In the genomic region with DNA sequence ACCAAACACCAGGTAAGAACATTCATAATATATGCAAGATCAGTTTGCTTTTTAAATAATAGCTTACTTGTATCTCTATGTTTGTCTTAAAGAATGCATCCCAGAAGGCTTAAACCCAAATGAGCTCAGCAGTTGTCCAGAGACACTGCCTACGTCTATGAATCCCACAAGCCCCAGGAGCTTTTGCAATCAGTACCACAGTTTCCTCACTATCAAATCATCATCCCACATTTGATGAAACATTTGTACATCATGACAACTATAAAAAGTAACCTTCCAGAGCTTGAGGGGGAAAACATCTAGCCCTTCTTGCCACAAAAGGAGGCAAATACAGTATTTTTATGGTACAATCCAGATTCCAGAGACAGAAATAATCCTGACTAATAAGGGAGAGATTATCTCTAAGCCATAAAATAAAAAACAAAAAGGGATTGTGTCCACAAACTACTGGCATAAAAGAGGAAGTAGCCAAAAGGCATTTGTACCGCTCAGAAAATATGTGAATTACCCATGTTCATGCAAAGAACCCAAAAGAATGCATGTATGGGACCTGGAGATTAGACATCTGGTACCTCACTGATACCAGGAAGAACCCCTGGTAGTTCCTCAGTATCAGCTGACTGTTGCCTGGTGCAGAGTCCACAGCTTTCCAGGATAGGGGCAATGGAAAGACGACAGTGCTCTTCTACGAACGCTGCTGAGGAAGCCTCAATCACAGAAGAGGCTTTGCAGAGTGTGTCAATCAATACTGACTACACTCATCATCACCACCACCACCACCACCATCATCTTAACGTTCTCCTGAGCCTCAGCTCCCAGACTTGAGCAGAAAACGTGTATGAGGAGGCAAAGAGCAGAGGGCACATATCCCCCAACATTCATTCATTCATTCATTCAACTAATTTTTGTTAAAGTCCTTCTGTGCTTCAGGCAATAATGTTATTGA, we compare ENCODE assay signal across 12 cellular contexts.
DNase-seq lines count a peak whose midpoint lies in the region; ATAC-seq and TF ChIP-seq lines count a peak whose summit lies in the region.
"Had no signal": no experiment of that assay in that cellular context is flagged by ENCODE, and none has a peak within 500 bp of the region (broad histone marks: within the 10 kb centered on the region; RNA-seq: fewer than 3 reads in every experiment).

No MANE protein-coding gene starts in this region.

- H3K27ac Mint-ChIP-seq in naive thymus-derived CD4-positive, alpha-beta T cell = peak overlapping the region in 1 of 9 donors; percentile 30
- H3K27ac Mint-ChIP-seq in CD4-positive, alpha-beta memory T cell = no peak overlapping the region
- no peak overlapping the region for H3K27ac Mint-ChIP-seq in H9
- H3K27ac Mint-ChIP-seq: T-helper 1 cell treated with Interleukin-12 subunit alpha and Interleukin-12 subunit beta and Interleukin-4 antibody, amounts not matched to agents 30 μg/mL and 1 μg/mL, for 36 hours had no signal

- H3K79me1 ChIP-seq in H9 (ENCODE audit: insufficient read depth, low read depth, low read length, poor library complexity, severe bottlenecking) = no peaks in the 10 kb centered on the region

- peaks cover 0 to 3% (median 0%) of the 10 kb centered on the region in 11 donors for H3K9me3 Mint-ChIP-seq in naive thymus-derived CD4-positive, alpha-beta T cell
- H3K9me3 Mint-ChIP-seq in CD4-positive, alpha-beta memory T cell = no peaks in the 10 kb centered on the region
- H3K9me3 Mint-ChIP-seq in H9 = peaks cover 2 to 6% of the 10 kb centered on the region in 2 experiments; a peak in 2 of 5 replicates
- H3K9me3 Mint-ChIP-seq: T-helper 1 cell treated with Interleukin-12 subunit alpha and Interleukin-12 subunit beta and Interleukin-4 antibody, amounts not matched to agents 30 μg/mL and 1 μg/mL, for 36 hours had no signal

- no peak for TF ChIP-seq CTCF in NB4 (IDR thresholded peaks at IDR 0.05; ENCODE audit: low read depth, low read length)
- TF ChIP-seq CTCF in colonic mucosa (IDR thresholded peaks at IDR 0.05) = no peak
- TF ChIP-seq CTCF in H9 (conservative IDR thresholded peaks at IDR 0.05) = no peak

- no peak overlapping the region for H4K91ac ChIP-seq in H9 (ENCODE audit: insufficient read length, low read depth, low read length)

- CTCF ChIA-PET in naive thymus-derived CD4-positive, alpha-beta T cell (lab: Charles Lee) = interaction anchor here (0.7 kb wide), 1 partner anchor 90 kb away, joined by 3 read pairs; no protein-coding TSS in a partner anchor
- CTCF ChIA-PET in CD4-positive, alpha-beta memory T cell (lab: Charles Lee; ENCODE audit: partially characterized antibody) = no interaction called here

- H3T11ph ChIP-seq in H9 (ENCODE audit: low read length) = no peak overlapping the region

- peaks cover 0 to 59% (median 0%) of the 10 kb centered on the region in 7 donors for H3K4me1 Mint-ChIP-seq in naive thymus-derived CD4-positive, alpha-beta T cell
- no peaks in the 10 kb centered on the region for H3K4me1 Mint-ChIP-seq in CD4-positive, alpha-beta memory T cell
- peaks cover 28 to 29% of the 10 kb centered on the region in 2 experiments for H3K4me1 Mint-ChIP-seq in H9

- H3K27me3 ChIP-seq in colonic mucosa (no peaks in the 10 kb centered on the region), H9 (ENCODE audit: insufficient read depth, low read length) (no peaks in the 10 kb centered on the region)
- no peaks in the 10 kb centered on the region for H3K27me3 ChIP-seq in naive thymus-derived CD4-positive, alpha-beta T cell (ENCODE audit: control insufficient read depth in 2 of 2, insufficient read depth in 2 of 2, low read length in 2 of 2)
- no peaks in the 10 kb centered on the region for H3K27me3 ChIP-seq in CD4-positive, alpha-beta memory T cell (ENCODE audit: insufficient read depth, low read length)
- H3K27me3 ChIP-seq: right lobe of liver had no signal

- H3K4me1 ChIP-seq in colonic mucosa = no peaks in the 10 kb centered on the region
- no peaks in the 10 kb centered on the region for H3K4me1 ChIP-seq in naive thymus-derived CD4-positive, alpha-beta T cell (ENCODE audit: control insufficient read depth in 2 of 2, insufficient read depth in 2 of 2, low read length in 2 of 2)
- no peaks in the 10 kb centered on the region for H3K4me1 ChIP-seq in CD4-positive, alpha-beta memory T cell (ENCODE audit: insufficient read depth, low read length)
- no peaks in the 10 kb centered on the region for H3K4me1 ChIP-seq in H9 (ENCODE audit: insufficient read depth, low read length)
- H3K4me1 ChIP-seq: right lobe of liver had no signal

- no peak overlapping the region for H3K18ac ChIP-seq in H9 (ENCODE audit: insufficient read length, low read depth, low read length)

- H3K27ac ChIP-seq in colonic mucosa (peak overlapping the region; percentile 10), H9 (ENCODE audit: insufficient read length, low read depth, low read length) (no peak overlapping the region)
- H3K27ac ChIP-seq in naive thymus-derived CD4-positive, alpha-beta T cell (ENCODE audit: low read depth, low read length) = no peak overlapping the region
- no peak overlapping the region for H3K27ac ChIP-seq in CD4-positive, alpha-beta memory T cell (ENCODE audit: low read depth, low read length)
- H3K27ac ChIP-seq: C4-2B had no signal

- H3K4me2 ChIP-seq in H9 (ENCODE audit: insufficient read depth, insufficient read length, low read length) = no peak overlapping the region

- H3K79me2 ChIP-seq in H9 (ENCODE audit: insufficient read depth, low read length) = no peaks in the 10 kb centered on the region

- H3K4me3 Mint-ChIP-seq in naive thymus-derived CD4-positive, alpha-beta T cell = no peak overlapping the region
- no peak overlapping the region for H3K4me3 Mint-ChIP-seq in CD4-positive, alpha-beta memory T cell
- no peak overlapping the region for H3K4me3 Mint-ChIP-seq in H9
- H3K4me3 Mint-ChIP-seq: T-helper 1 cell treated with Interleukin-12 subunit alpha and Interleukin-12 subunit beta and Interleukin-4 antibody, amounts not matched to agents 30 μg/mL and 1 μg/mL, for 36 hours had no signal

- no peaks in the 10 kb centered on the region for H3K23me2 ChIP-seq in H9 (ENCODE audit: insufficient read length, low read depth, low read length, poor library complexity, severe bottlenecking)

- H2AFZ ChIP-seq in H9 (ENCODE audit: low read length) = no peak overlapping the region

- no peaks in the 10 kb centered on the region for H3K9me3 ChIP-seq in colonic mucosa
- no peaks in the 10 kb centered on the region for H3K9me3 ChIP-seq in naive thymus-derived CD4-positive, alpha-beta T cell (ENCODE audit: control insufficient read depth in 2 of 3, low read length in 3 of 3)
- no peaks in the 10 kb centered on the region for H3K9me3 ChIP-seq in CD4-positive, alpha-beta memory T cell (ENCODE audit: control insufficient read depth in 1 of 2, low read length in 2 of 2)
- no peaks in the 10 kb centered on the region for H3K9me3 ChIP-seq in H9 (ENCODE audit: control insufficient read depth, low read depth, low read length)
- H3K9me3 ChIP-seq: right lobe of liver had no signal

- H3K9ac ChIP-seq in colonic mucosa (ENCODE audit: low read depth in 2 of 2, low read length in 2 of 2) (no peak overlapping the region), H9 (ENCODE audit: extremely low read depth, insufficient read length, low read length) (no peak overlapping the region)

- H2BK20ac ChIP-seq in H9 (ENCODE audit: low read depth, low read length, poor library complexity, severe bottlenecking) = no peak overlapping the region

- no peaks in the 10 kb centered on the region for H4K20me1 ChIP-seq in H9 (ENCODE audit: control insufficient read depth, insufficient read depth, insufficient read length)

- H3K56ac ChIP-seq in H9 (ENCODE audit: insufficient read length, low read depth, low read length) = no peak overlapping the region

- no CpG with 5 or more reads among the region's 7 CpGs for WGBS in H9 (ENCODE audit: extremely low coverage, insufficient read length, low lambda C conversion rate)

- peaks cover 0 to 47% (median 15%) of the 10 kb centered on the region in 5 donors for H3K27me3 Mint-ChIP-seq in naive thymus-derived CD4-positive, alpha-beta T cell
- H3K27me3 Mint-ChIP-seq in CD4-positive, alpha-beta memory T cell = peaks cover 3 to 6% of the 10 kb centered on the region in 2 donors
- no peaks in the 10 kb centered on the region for H3K27me3 Mint-ChIP-seq in H9 (ENCODE audit: low read depth)

- H3K4ac ChIP-seq in H9 (ENCODE audit: low read depth, low read length) = no peak overlapping the region

- TF ChIP-seq POLR2A in NB4 (IDR thresholded peaks at IDR 0.05; ENCODE audit: extremely low read depth, insufficient read length) = no peak

- no peak overlapping the region for H2BK15ac ChIP-seq in H9 (ENCODE audit: low read depth, low read length)

- POLR2A ChIA-PET in naive thymus-derived CD4-positive, alpha-beta T cell (lab: Charles Lee) = no interaction called here
- POLR2A ChIA-PET in CD4-positive, alpha-beta memory T cell (lab: Charles Lee; ENCODE audit: partially characterized antibody) = no interaction called here

- ATAC-seq in naive thymus-derived CD4-positive, alpha-beta T cell = peak; percentile 48
- ATAC-seq in GM18868 (IDR thresholded peaks at IDR 0.05; ENCODE audit: unreplicated experiment) = no peak

- H2AK5ac ChIP-seq in H9 (ENCODE audit: insufficient read length, low read length) = no peak overlapping the region

- no peak overlapping the region for H4K8ac ChIP-seq in H9 (replicated peaks; ENCODE audit: insufficient read length, low read depth, low read length)

- H3K4me3 ChIP-seq in NB4 (ENCODE audit: low read depth, low read length) (peak overlapping the region; percentile 55), colonic mucosa (no peak overlapping the region)
- no peak overlapping the region for H3K4me3 ChIP-seq in naive thymus-derived CD4-positive, alpha-beta T cell (ENCODE audit: low read length)
- no peak overlapping the region for H3K4me3 ChIP-seq in CD4-positive, alpha-beta memory T cell (ENCODE audit: low read length in 2 of 2)
- H3K4me3 ChIP-seq: right lobe of liver had no signal

- intact Hi-C loops in colonic mucosa (cut with DNase I) = no loop called here
- intact Hi-C loops in naive thymus-derived CD4-positive, alpha-beta T cell (cut with micrococcal nuclease) = no loop called here
- intact Hi-C loops in CD4-positive, alpha-beta memory T cell (cut with micrococcal nuclease) = no loop called here

- no peak overlapping the region for H3K14ac ChIP-seq in H9 (ENCODE audit: insufficient read depth, low read length)

- no peak overlapping the region for H4K5ac ChIP-seq in H9 (ENCODE audit: insufficient read length, low read depth, low read length)

- peaks cover 0 to 13% (median 0%) of the 10 kb centered on the region in 5 donors for H3K36me3 Mint-ChIP-seq in naive thymus-derived CD4-positive, alpha-beta T cell
- no peaks in the 10 kb centered on the region for H3K36me3 Mint-ChIP-seq in CD4-positive, alpha-beta memory T cell
- no peaks in the 10 kb centered on the region for H3K36me3 Mint-ChIP-seq in H9 (ENCODE audit: insufficient read depth in 1 of 3, low read depth in 3 of 3)

- H3K23ac ChIP-seq in H9 (ENCODE audit: insufficient read length, low read depth, low read length) = no peak overlapping the region

- no peak overlapping the region for H2BK120ac ChIP-seq in H9 (ENCODE audit: low read depth, low read length, poor library complexity, severe bottlenecking)

- DNase-seq in AG08395 (ENCODE audit: low spot score) (peak; percentile 57), NB4 (ENCODE audit: low read depth) (peak; percentile 91), colonic mucosa (no peak), H9 (no peak), HuH-7.5 (ENCODE audit: low spot score) (no peak)
- no peak for DNase-seq in naive thymus-derived CD4-positive, alpha-beta T cell
- DNase-seq in CD4-positive, alpha-beta memory T cell = no peak
- DNase-seq: NCI-H146, right lobe of liver had no signal

- no peaks in the 10 kb centered on the region for H3K36me3 ChIP-seq in colonic mucosa
- H3K36me3 ChIP-seq in naive thymus-derived CD4-positive, alpha-beta T cell (ENCODE audit: control insufficient read depth in 2 of 3, insufficient read depth in 3 of 3, low read length in 3 of 3) = no peaks in the 10 kb centered on the region
- no peaks in the 10 kb centered on the region for H3K36me3 ChIP-seq in CD4-positive, alpha-beta memory T cell (ENCODE audit: insufficient read depth, low read length)
- H3K36me3 ChIP-seq: right lobe of liver had no signal

- H2BK12ac ChIP-seq in H9 (ENCODE audit: insufficient read length, low read depth, low read length) = no peak overlapping the region

- H2BK5ac ChIP-seq in H9 (ENCODE audit: insufficient read length, low read length) = no peak overlapping the region

Comparison
In these comparisons a context has a peak if more than half of its experiments do, and no peak if none do; other contexts are left out.
1. DNase-seq: peak in AG08395 (single experiment) and NB4 (single experiment); none in colonic mucosa (single experiment), naive thymus-derived CD4-positive, alpha-beta T cell (0 of 9), CD4-positive, alpha-beta memory T cell (0 of 5), H9 (single experiment) and HuH-7.5 (single experiment).